In genomic region chr9:81620009-81620405, GRCh38 we compare ENCODE assay signal across 13 cellular contexts.
DNase-seq lines count a peak whose midpoint lies in the region; ATAC-seq and TF ChIP-seq lines count a peak whose summit lies in the region.
"Had no signal": no experiment of that assay in that cellular context is flagged by ENCODE, and none has a peak within 500 bp of the region (broad histone marks: within the 10 kb centered on the region; RNA-seq: fewer than 3 reads in every experiment).

No MANE protein-coding gene starts in this region.

- peak; percentile 94 for ATAC-seq in DND-41 (ENCODE audit: insufficient read depth, low read depth)
- peak; percentile 66 for ATAC-seq in GM21367 (IDR thresholded peaks at IDR 0.05; ENCODE audit: unreplicated experiment)
- no peak for ATAC-seq in GM18868 (IDR thresholded peaks at IDR 0.05; ENCODE audit: unreplicated experiment)
- ATAC-seq in left lung, result no peak
- ATAC-seq: HCT116 had no signal

- no peaks in the 10 kb centered on the region for H3K27me3 Mint-ChIP-seq in immature natural killer cell (ENCODE audit: low read depth in 3 of 3)
- H3K27me3 Mint-ChIP-seq: CD4-positive, CD25-positive, alpha-beta regulatory T cell had no signal

- H3K9me3 ChIP-seq in DND-41 (ENCODE audit: insufficient read depth, low read length, severe bottlenecking), result no peaks in the 10 kb centered on the region
- no peaks in the 10 kb centered on the region for H3K9me3 ChIP-seq in left lung
- H3K9me3 ChIP-seq: breast epithelium, SK-N-SH had no signal

- no peaks in the 10 kb centered on the region for H3K27me3 ChIP-seq in DND-41 (ENCODE audit: insufficient read depth, low read length, poor library complexity)
- H3K27me3 ChIP-seq in left lung, result no peaks in the 10 kb centered on the region
- H3K27me3 ChIP-seq: breast epithelium had no signal

- H2AFZ ChIP-seq in DND-41 (ENCODE audit: low read depth, low read length), result 0 out of 2 replicates have a peak overlapping the region, but pooled peaks have one; percentile 44

- intact Hi-C loops in left lung (cut with DNase I), result loop anchor here in 1 of 2 donors (10.0 kb wide), 1 partner anchor 65 kb away; the partner anchor contains the start of gene TLE1

- H4K20me1 ChIP-seq in DND-41 (ENCODE audit: insufficient read depth, low read length), result no peaks in the 10 kb centered on the region

- peaks cover 9 to 23% (median 15%) of the 10 kb centered on the region in 3 donors for H3K36me3 Mint-ChIP-seq in immature natural killer cell
- H3K36me3 Mint-ChIP-seq: CD4-positive, CD25-positive, alpha-beta regulatory T cell had no signal

- H3K4me1 ChIP-seq in DND-41 (ENCODE audit: insufficient read depth, low read length) (peaks cover 30% of the 10 kb centered on the region), left lung (peaks cover 0 to 12% of the 10 kb centered on the region in 2 donors)
- H3K4me1 ChIP-seq: breast epithelium had no signal

- peak overlapping the region; percentile 43; the same call in 1 of the 2 replicates for H3K4me2 ChIP-seq in DND-41 (ENCODE audit: insufficient read depth, low read length)
- H3K4me2 ChIP-seq: SK-N-SH had no signal

- H3K36me3 ChIP-seq in DND-41 (ENCODE audit: insufficient read depth, low read length) (peaks cover 8% of the 10 kb centered on the region), left lung (peaks cover 0 to 28% of the 10 kb centered on the region in 2 donors)
- H3K36me3 ChIP-seq: breast epithelium had no signal

- H3K27ac Mint-ChIP-seq in immature natural killer cell, result peak overlapping the region; percentile 73 to 91 (median 88)
- H3K27ac Mint-ChIP-seq: CD4-positive, CD25-positive, alpha-beta regulatory T cell had no signal

- no peaks in the 10 kb centered on the region for H3K9me3 Mint-ChIP-seq in immature natural killer cell

- DNase-seq in DND-41 (peak; percentile 69), immature natural killer cell (peak; percentile 42 to 48 (median 43)), left lung (no peak), NOMO-1 treated with DMSO at 0.1 percent for 48 hours (lab: John Stamatoyannopoulos, UW; ENCODE audit: unreplicated experiment) (no peak), superior temporal gyrus (ENCODE audit: extremely low spot score) (no peak)
- peak; percentile 84 for DNase-seq in Jurkat, Clone E6-1 (ENCODE audit: low read depth, low spot score)
- DNase-seq: CD4-positive, CD25-positive, alpha-beta regulatory T cell; SK-N-SH; trophoblast cell had no signal

- no peaks in the 10 kb centered on the region for H3K79me2 ChIP-seq in DND-41 (ENCODE audit: insufficient read depth, low read length)

- 0 out of 4 replicates have a peak overlapping the region, but pooled peaks of 1 of the 2 experiments have one; percentile 22 for H3K4me3 ChIP-seq in DND-41 (ENCODE audit: low read depth in 1 of 2, low read length in 2 of 2)
- H3K4me3 ChIP-seq in Jurkat, Clone E6-1 (ENCODE audit: low read length), result no peak overlapping the region
- H3K4me3 ChIP-seq in left lung, result no peak overlapping the region
- H3K4me3 ChIP-seq: breast epithelium had no signal

- TF ChIP-seq CTCF in DND-41 (IDR thresholded peaks at IDR 0.05; ENCODE audit: borderline replicate concordance, extremely low read depth, low read length, poor library complexity, severe bottlenecking) (no peak), left lung (IDR thresholded peaks at IDR 0.05) (no peak)

- H3K9ac ChIP-seq in DND-41 (ENCODE audit: low read depth, low read length), result no peak overlapping the region
- H3K9ac ChIP-seq: SK-N-SH had no signal

- H3K4me3 Mint-ChIP-seq in immature natural killer cell, result peak overlapping the region; percentile 67 to 78 (median 69)
- H3K4me3 Mint-ChIP-seq: CD4-positive, CD25-positive, alpha-beta regulatory T cell had no signal

- peak overlapping the region; percentile 67 for H3K27ac ChIP-seq in DND-41 (ENCODE audit: low read length)
- H3K27ac ChIP-seq in left lung, result peak overlapping the region in 1 of 2 donors; percentile 11

- H3K4me1 Mint-ChIP-seq in immature natural killer cell, result peaks cover 47 to 65% of the 10 kb centered on the region in 2 donors

Comparison
In these comparisons a context has a peak if more than half of its experiments do, and no peak if none do; other contexts are left out.
1. ATAC-seq: peak in DND-41 (single experiment) and GM21367 (single experiment); none in GM18868 (single experiment) and left lung (single experiment).
2. DNase-seq: peak in DND-41 (single experiment), Jurkat, Clone E6-1 (single experiment) and immature natural killer cell (3 of 3); none in left lung (0 of 2), NOMO-1 treated with DMSO at 0.1 percent for 48 hours (single experiment) and superior temporal gyrus (single experiment).